ENCODE assay signal across 30 cellular contexts in genomic region chr12:57607958-57608663, GRCh38. TPM values are rescaled to one million over a fixed set of nuclear protein-coding genes. Genes with fewer than 3 reads are reported as not detected.
DNase-seq lines count a peak whose midpoint lies in the region; TF ChIP-seq lines count a peak whose summit lies in the region.
"Had no signal": no experiment of that assay in that cellular context is flagged by ENCODE, and none has a peak within 500 bp of the region (broad histone marks: within the 10 kb centered on the region; RNA-seq: fewer than 3 reads in every experiment).

No MANE protein-coding gene starts in this region.

- H3K27ac Mint-ChIP-seq in endothelial cell (ENCODE audit: unreplicated experiment): peak overlapping the region; percentile 45
- H3K27ac Mint-ChIP-seq: memory B cell; neural progenitor cell; stimulated activated naive CD8-positive, alpha-beta T cell treated with anti-CD3 and anti-CD28 coated beads, Interleukin-15, Interleukin-2, amounts not matched to agents 100 ng/mL and 50 ng/mL, for 24 hours had no signal

- peaks cover 12% of the 10 kb centered on the region for H3K36me3 Mint-ChIP-seq in endothelial cell (ENCODE audit: low read depth, unreplicated experiment)
- H3K36me3 Mint-ChIP-seq: memory B cell had no signal

- H3K4me2 ChIP-seq in BLaER1: peak overlapping the region; percentile 28
- H3K4me2 ChIP-seq: neural progenitor cell, SK-N-SH had no signal

- peaks cover 18% of the 10 kb centered on the region for H3K4me1 Mint-ChIP-seq in endothelial cell (ENCODE audit: unreplicated experiment)

- H3K27me3 ChIP-seq in BLaER1: peaks cover 83% of the 10 kb centered on the region
- peaks cover 33% of the 10 kb centered on the region for H3K27me3 ChIP-seq in H7 (ENCODE audit: control insufficient read depth, insufficient read depth, low read length)
- no peaks in the 10 kb centered on the region for H3K27me3 ChIP-seq in rectal smooth muscle tissue (ENCODE audit: control insufficient read depth, insufficient read depth, low read length)

- peaks cover 12% of the 10 kb centered on the region for H3K27me3 Mint-ChIP-seq in endothelial cell (ENCODE audit: unreplicated experiment)

- no peaks in the 10 kb centered on the region for H3K9me3 ChIP-seq in BLaER1
- H3K9me3 ChIP-seq: gastrocnemius medialis, SK-N-SH, spleen had no signal

- H3K9me3 Mint-ChIP-seq in endothelial cell (ENCODE audit: unreplicated experiment): no peaks in the 10 kb centered on the region
- H3K9me3 Mint-ChIP-seq: memory B cell; neural progenitor cell; stimulated activated naive CD8-positive, alpha-beta T cell treated with anti-CD3 and anti-CD28 coated beads, Interleukin-15, Interleukin-2, amounts not matched to agents 100 ng/mL and 50 ng/mL, for 24 hours had no signal

- TF ChIP-seq CTCF in endothelial cell (IDR thresholded peaks at IDR 0.05; ENCODE audit: unreplicated experiment) (no peak), coronary artery (IDR thresholded peaks at IDR 0.05) (no peak)

- no peak overlapping the region for H3K4me3 ChIP-seq in BLaER1
- H3K4me3 ChIP-seq in H7 (ENCODE audit: insufficient read depth, low read depth, low read length): no peak overlapping the region
- no peak overlapping the region for H3K4me3 ChIP-seq in rectal smooth muscle tissue (ENCODE audit: low read length)
- H3K4me3 ChIP-seq in coronary artery: no peak overlapping the region
- H3K4me3 ChIP-seq: gastrocnemius medialis, neural progenitor cell had no signal

- H3K9ac ChIP-seq in BLaER1 (no peak overlapping the region), rectal smooth muscle tissue (ENCODE audit: low read length) (no peak overlapping the region)
- H3K9ac ChIP-seq: neural progenitor cell, SK-N-SH had no signal

- no peaks in the 10 kb centered on the region for H4K20me1 ChIP-seq in BLaER1

- peak; percentile 19 for DNase-seq in H7
- DNase-seq in endothelial cell (ENCODE audit: low spot score): no peak
- no peak for DNase-seq in hippocampal formation (lab: John Stamatoyannopoulos, UW)
- DNase-seq in coronary artery (ENCODE audit: low spot score): no peak
- no peak for DNase-seq in caudate nucleus (lab: John Stamatoyannopoulos, UW)
- DNase-seq: activated CD4-positive, alpha-beta T cell treated with anti-CD3 and anti-CD28 coated beads, Interleukin-2, amount 50 U/mL, for 1 hour; activated CD4-positive, CD25-positive, alpha-beta regulatory T cell; activated effector memory CD4-positive, alpha-beta T cell treated with Interleukin-2 at 50 U/mL for 16 hours; activated T-cell treated with anti-CD3 and anti-CD28 coated beads, Interleukin-2, amount 50 U/mL, for 1 hour; C1 segment of cervical spinal cord; cerebellar nuclear complex; COR-L47; DMS79; gastrocnemius medialis; hypothalamus; IMR-90; left cardiac atrium; NCI-H1048; NCI-H187; NCI-H524 treated with DMSO at 0.1 percent for 48 hours; PC-3; right cardiac atrium; SK-N-SH; spleen; stimulated activated CD8-positive, alpha-beta memory T cell treated with anti-CD3 and anti-CD28 coated beads, Interleukin-4, amount 100 ng/mL, for 48 hours had no signal

- H3K36me3 ChIP-seq in BLaER1 (no peaks in the 10 kb centered on the region), H7 (replicated peaks; ENCODE audit: control insufficient read depth, insufficient read depth, low read length) (no peaks in the 10 kb centered on the region; the same call in 1 of the 2 replicates), rectal smooth muscle tissue (ENCODE audit: control insufficient read depth, insufficient read depth, low read length) (peaks cover 3% of the 10 kb centered on the region)
- H3K36me3 ChIP-seq: gastrocnemius medialis, neural progenitor cell had no signal

- H3K4me1 ChIP-seq in BLaER1 (peaks cover 59% of the 10 kb centered on the region), rectal smooth muscle tissue (ENCODE audit: control insufficient read depth, insufficient read depth, low read length) (peaks cover 27% of the 10 kb centered on the region)

- peak overlapping the region; percentile 58 for H3K4me3 Mint-ChIP-seq in endothelial cell (ENCODE audit: unreplicated experiment)
- H3K4me3 Mint-ChIP-seq: memory B cell; stimulated activated naive CD8-positive, alpha-beta T cell treated with anti-CD3 and anti-CD28 coated beads, Interleukin-15, Interleukin-2, amounts not matched to agents 100 ng/mL and 50 ng/mL, for 24 hours had no signal

- no peak overlapping the region for H3K27ac ChIP-seq in BLaER1
- H3K27ac ChIP-seq in rectal smooth muscle tissue (ENCODE audit: low read depth, low read length): peak overlapping the region; percentile 100
- H3K27ac ChIP-seq in coronary artery: peak overlapping the region in 1 of 2 donors; percentile 97
- H3K27ac ChIP-seq in caudate nucleus (ENCODE audit: low read depth, low read length): no peak overlapping the region
- H3K27ac ChIP-seq: neural progenitor cell had no signal

RNA-seq across cellular contexts. Expression of gene ARHGEF25, which starts 3.1 kb away (rescaled TPM):
- total RNA-seq in H7 (2014; rRNA removed; shearing (Covaris generic)): 8.7 and 19.8 TPM in 2 replicates
- total RNA-seq in endothelial cell (ENCODE audit: unreplicated experiment): 20.0 TPM

RNA-seq across cellular contexts. Expression of gene DTX3, which starts 3.5 kb away (rescaled TPM):
- 42.9 and 52.9 TPM in 2 replicates for total RNA-seq in H7 (2014; rRNA removed; shearing (Covaris generic))
- total RNA-seq in endothelial cell (ENCODE audit: unreplicated experiment): 43.7 TPM

RNA-seq across cellular contexts. Expression of gene PIP4K2C, which starts 17.1 kb away (rescaled TPM):
- 26.0 and 26.3 TPM in 2 replicates for total RNA-seq in H7 (2014; rRNA removed; shearing (Covaris generic))
- total RNA-seq in endothelial cell (ENCODE audit: unreplicated experiment): 18.5 TPM

RNA-seq across cellular contexts. Expression of gene B4GALNT1, which starts 24.9 kb away (rescaled TPM):
- 0.59 and 0.70 TPM in 2 replicates for total RNA-seq in H7 (2014; rRNA removed; shearing (Covaris generic))
- 1.3 TPM for total RNA-seq in endothelial cell (ENCODE audit: unreplicated experiment)

RNA-seq across cellular contexts. Expression of gene KIF5A, which starts 58.3 kb away (rescaled TPM):
- 1.0 and 1.3 TPM in 2 replicates for total RNA-seq in H7 (2014; rRNA removed; shearing (Covaris generic))
- total RNA-seq in endothelial cell (ENCODE audit: unreplicated experiment): 0.46 TPM
- total RNA-seq: PC-3 had no signal
